In the genomic region with DNA sequence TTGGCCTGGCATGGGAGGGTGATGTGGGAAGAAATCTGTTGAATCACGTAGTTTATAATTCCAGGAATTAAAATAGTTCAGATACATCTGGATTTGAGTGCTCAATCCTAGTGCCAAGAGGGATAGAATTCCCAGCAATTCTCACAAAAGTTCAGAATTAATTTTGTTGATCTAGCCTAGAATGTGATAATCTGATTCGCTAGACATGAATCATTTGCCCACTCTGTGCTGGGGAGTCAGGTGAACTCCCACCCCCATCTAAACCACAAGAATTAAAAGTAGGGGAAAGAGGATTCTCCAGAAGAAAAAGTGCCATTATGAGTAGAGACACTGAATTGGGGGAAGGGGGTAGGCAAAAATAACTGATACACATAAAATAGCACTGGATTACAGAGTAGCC, we compare ENCODE assay signal across 35 cellular contexts.
DNase-seq lines count a peak whose midpoint lies in the region; ATAC-seq and TF ChIP-seq lines count a peak whose summit lies in the region.
"Had no signal": no experiment of that assay in that cellular context is flagged by ENCODE, and none has a peak within 500 bp of the region (broad histone marks: within the 10 kb centered on the region; RNA-seq: fewer than 3 reads in every experiment).

No MANE protein-coding gene starts in this region.

- no peak overlapping the region for H3K4me3 ChIP-seq in SK-N-MC
- H3K4me3 ChIP-seq: coronary artery, GM12878, lower lobe of right lung, pancreas, stomach, tibial artery, vagina had no signal

- no peak for ATAC-seq in GM21367 (IDR thresholded peaks at IDR 0.05; ENCODE audit: unreplicated experiment)
- ATAC-seq: activated CD8-positive, alpha-beta memory T cell treated with anti-CD3 and anti-CD28 coated beads, Interleukin-2, amount 10 ng/mL, durations not matched to agents 7 days and 5 days; activated T-cell treated with anti-CD3 and anti-CD28 coated beads, Interleukin-2, amount 50 U/mL, for 4 hours; HepG2; lower lobe of right lung; natural killer cell; pancreas; right cardiac atrium had no signal

- peaks cover 12% of the 10 kb centered on the region for H3K36me3 ChIP-seq in SK-N-MC (ENCODE audit: insufficient read depth, low read length)
- H3K36me3 ChIP-seq: lower lobe of right lung, pancreas, stomach, tibial artery, vagina had no signal

- CTCF ChIA-PET in Calu3 (lab: Charles Lee): no interaction called here

- no peaks in the 10 kb centered on the region for H3K27me3 Mint-ChIP-seq in Calu3 (ENCODE audit: unreplicated experiment)

- peak; percentile 29 for DNase-seq in Daoy (ENCODE audit: low read depth)
- DNase-seq in SK-N-MC (ENCODE audit: low read depth, low spot score): no peak
- DNase-seq in fibroblast of peridontal ligament (ENCODE audit: extremely low read depth): peak; percentile 12
- DNase-seq in non-pigmented ciliary epithelial cell (ENCODE audit: low read depth): peak; percentile 10
- DNase-seq in Calu3: no peak
- DNase-seq in NCI-H2029 (lab: John Stamatoyannopoulos, UW): no peak
- DNase-seq in GM19240 (ENCODE audit: insufficient read length, low spot score): no peak
- DNase-seq: activated CD4-positive, alpha-beta T cell treated with anti-CD3 and anti-CD28 coated beads, Interleukin-2, amount 50 U/mL, for 4 hours; activated CD8-positive, alpha-beta memory T cell treated with anti-CD3 and anti-CD28 coated beads, Interleukin-2, amount 10 ng/mL, durations not matched to agents 7 days and 5 days; activated gamma-delta T cell; activated naive CD8-positive, alpha-beta T cell treated with anti-CD3 and anti-CD28 coated beads for 36 hours; activated T-cell treated with anti-CD3 and anti-CD28 coated beads, Interleukin-2, amount 50 U/mL, for 4 hours; aorta; caudate nucleus; CD4-positive, alpha-beta T cell; effector CD8-positive, alpha-beta T cell; head of caudate nucleus; kidney; lower lobe of right lung; MV-4-11; natural killer cell; NCI-H1436 treated with DMSO at 0.1 percent for 48 hours; NCI-H2107; NCI-H446; NCI-H774; pancreas; right cardiac atrium; SHP77 treated with DMSO at 0.1 percent for 48 hours; stomach; tibial artery had no signal

- no peaks in the 10 kb centered on the region for H3K4me1 Mint-ChIP-seq in Calu3 (ENCODE audit: low read depth, unreplicated experiment)
- H3K4me1 Mint-ChIP-seq: activated CD8-positive, alpha-beta memory T cell treated with anti-CD3 and anti-CD28 coated beads, Interleukin-2, amount 10 ng/mL, durations not matched to agents 7 days and 5 days; activated naive CD8-positive, alpha-beta T cell treated with anti-CD3 and anti-CD28 coated beads for 36 hours; natural killer cell had no signal

- TF ChIP-seq CTCF in Calu3 (IDR thresholded peaks at IDR 0.05; ENCODE audit: unreplicated experiment): no peak

- H3K27ac Mint-ChIP-seq in Calu3 (ENCODE audit: unreplicated experiment): no peak overlapping the region
- H3K27ac Mint-ChIP-seq: activated CD8-positive, alpha-beta memory T cell treated with anti-CD3 and anti-CD28 coated beads, Interleukin-2, amount 10 ng/mL, durations not matched to agents 7 days and 5 days; activated naive CD8-positive, alpha-beta T cell treated with anti-CD3 and anti-CD28 coated beads for 36 hours; CD4-positive, alpha-beta T cell; natural killer cell had no signal

- no peaks in the 10 kb centered on the region for H3K9me3 ChIP-seq in SK-N-MC (ENCODE audit: low read depth, low read length)
- H3K9me3 ChIP-seq: lower lobe of right lung, pancreas, stomach, tibial artery, vagina had no signal

- intact Hi-C loops in Calu3 (cut with micrococcal nuclease; ENCODE audit: unreplicated experiment): no loop called here

- H3K9ac ChIP-seq in SK-N-MC (ENCODE audit: insufficient read length): no peak overlapping the region

- BruUV-seq in Calu3 (replicated peaks; lab: Mats Ljungman, UMichigan): no TSS peak

- H3K4me3 Mint-ChIP-seq in Calu3 (ENCODE audit: low read depth, unreplicated experiment): no peak overlapping the region
- H3K4me3 Mint-ChIP-seq: activated CD8-positive, alpha-beta memory T cell treated with anti-CD3 and anti-CD28 coated beads, Interleukin-2, amount 10 ng/mL, durations not matched to agents 7 days and 5 days; activated naive CD8-positive, alpha-beta T cell treated with anti-CD3 and anti-CD28 coated beads for 36 hours; activated T-cell treated with anti-CD3 and anti-CD28 coated beads, Interleukin-2, amount 50 U/mL, for 4 hours; CD4-positive, alpha-beta T cell; natural killer cell had no signal

- peak overlapping the region; percentile 69; the same call in 1 of the 2 replicates for H3K27ac ChIP-seq in SK-N-MC
- H3K27ac ChIP-seq: coronary artery, lower lobe of right lung, pancreas, stomach, tibial artery, vagina had no signal

- H3K36me3 Mint-ChIP-seq in Calu3 (ENCODE audit: insufficient read depth, unreplicated experiment): no peaks in the 10 kb centered on the region
- H3K36me3 Mint-ChIP-seq: activated CD8-positive, alpha-beta memory T cell treated with anti-CD3 and anti-CD28 coated beads, Interleukin-2, amount 10 ng/mL, durations not matched to agents 7 days and 5 days; activated naive CD8-positive, alpha-beta T cell treated with anti-CD3 and anti-CD28 coated beads for 36 hours; natural killer cell had no signal

- no peaks in the 10 kb centered on the region for H3K9me3 Mint-ChIP-seq in Calu3 (ENCODE audit: low read depth, unreplicated experiment)
- H3K9me3 Mint-ChIP-seq: activated naive CD8-positive, alpha-beta T cell treated with anti-CD3 and anti-CD28 coated beads for 36 hours; activated T-cell treated with anti-CD3 and anti-CD28 coated beads, Interleukin-2, amount 50 U/mL, for 4 hours; CD4-positive, alpha-beta T cell; natural killer cell had no signal

Comparison
In these comparisons a context has a peak if more than half of its experiments do, and no peak if none do; other contexts are left out.
1. DNase-seq: peak in Daoy (single experiment), fibroblast of peridontal ligament (single experiment) and non-pigmented ciliary epithelial cell (single experiment); none in SK-N-MC (single experiment), Calu3 (single experiment), NCI-H2029 (single experiment) and GM19240 (single experiment).